1 cellular context compared by ENCODE assay signal in the genomic region with DNA sequence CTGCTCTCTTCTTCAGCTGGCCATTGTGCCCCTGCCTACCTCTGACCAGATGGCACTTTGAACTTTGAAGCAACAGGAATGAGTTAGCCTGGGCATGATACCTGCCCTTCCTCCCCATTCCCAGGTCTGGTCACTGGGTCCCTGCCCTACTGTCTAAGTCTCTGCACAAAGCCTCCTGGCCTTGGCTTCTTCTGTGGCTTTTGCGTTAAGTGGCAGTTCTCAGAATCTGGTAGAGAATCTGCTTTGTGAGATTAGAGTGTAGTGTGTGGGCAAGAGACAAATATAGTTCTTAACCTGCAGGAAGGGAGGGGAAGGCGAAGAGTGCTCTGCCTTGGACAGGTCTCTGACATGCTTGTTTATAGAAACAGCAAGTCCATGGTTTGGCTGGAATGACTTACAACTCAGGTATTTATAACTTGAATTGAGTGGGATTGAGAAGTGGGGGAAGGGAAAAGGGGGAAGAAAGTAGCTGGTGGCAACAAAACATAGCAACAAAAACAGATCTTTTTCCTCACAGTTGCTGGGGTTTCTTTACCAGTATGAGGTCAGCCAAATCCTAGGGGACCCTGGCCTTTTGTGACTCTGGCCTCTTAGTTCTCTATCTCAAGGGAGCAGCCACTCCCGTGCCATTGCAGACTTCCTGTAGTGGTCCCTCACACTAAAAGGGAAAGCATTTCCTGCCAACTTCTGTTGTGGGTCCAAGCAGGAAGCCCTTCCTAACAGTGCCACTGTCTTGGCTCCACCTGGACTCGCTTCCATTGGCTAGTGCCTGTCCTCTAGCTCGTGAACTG.
TF ChIP-seq lines count a peak whose summit lies in the region.

No MANE protein-coding gene starts in this region.

TF ChIP-seq in HCT116, 20 proteins besides CTCF, POLR2A, EP300 and RAD21 (continued from another document):
- TF ChIP-seq, protein P1, sequence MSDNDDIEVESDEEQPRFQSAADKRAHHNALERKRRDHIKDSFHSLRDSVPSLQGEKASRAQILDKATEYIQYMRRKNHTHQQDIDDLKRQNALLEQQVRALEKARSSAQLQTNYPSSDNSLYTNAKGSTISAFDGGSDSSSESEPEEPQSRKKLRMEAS (IDR thresholded peaks at IDR 0.05) = no peak
- TF ChIP-seq ELF1 (IDR thresholded peaks at IDR 0.05; ENCODE audit: borderline replicate concordance, low read depth) (no peak), CEBPB (IDR thresholded peaks at IDR 0.05; ENCODE audit: low read depth) (no peak), SIN3A (IDR thresholded peaks at IDR 0.05; ENCODE audit: low read depth) (no peak), YY1 (IDR thresholded peaks at IDR 0.05; ENCODE audit: extremely low read depth, insufficient replicate concordance, low read depth, low read length) (no peak), SP1 (IDR thresholded peaks at IDR 0.05; ENCODE audit: low read depth) (peak; percentile 51), TCF7L2 (IDR thresholded peaks at IDR 0.05; ENCODE audit: borderline replicate concordance, extremely low read depth, insufficient read depth, insufficient read length) (no peak), EZH2 (IDR thresholded peaks at IDR 0.05) (no peak), POLR2AphosphoS5 (IDR thresholded peaks at IDR 0.05; ENCODE audit: low read depth, low read length) (no peak), EZH2phosphoT487 (IDR thresholded peaks at IDR 0.05; ENCODE audit: borderline replicate concordance) (no peak)
- TF ChIP-seq, protein P2, sequence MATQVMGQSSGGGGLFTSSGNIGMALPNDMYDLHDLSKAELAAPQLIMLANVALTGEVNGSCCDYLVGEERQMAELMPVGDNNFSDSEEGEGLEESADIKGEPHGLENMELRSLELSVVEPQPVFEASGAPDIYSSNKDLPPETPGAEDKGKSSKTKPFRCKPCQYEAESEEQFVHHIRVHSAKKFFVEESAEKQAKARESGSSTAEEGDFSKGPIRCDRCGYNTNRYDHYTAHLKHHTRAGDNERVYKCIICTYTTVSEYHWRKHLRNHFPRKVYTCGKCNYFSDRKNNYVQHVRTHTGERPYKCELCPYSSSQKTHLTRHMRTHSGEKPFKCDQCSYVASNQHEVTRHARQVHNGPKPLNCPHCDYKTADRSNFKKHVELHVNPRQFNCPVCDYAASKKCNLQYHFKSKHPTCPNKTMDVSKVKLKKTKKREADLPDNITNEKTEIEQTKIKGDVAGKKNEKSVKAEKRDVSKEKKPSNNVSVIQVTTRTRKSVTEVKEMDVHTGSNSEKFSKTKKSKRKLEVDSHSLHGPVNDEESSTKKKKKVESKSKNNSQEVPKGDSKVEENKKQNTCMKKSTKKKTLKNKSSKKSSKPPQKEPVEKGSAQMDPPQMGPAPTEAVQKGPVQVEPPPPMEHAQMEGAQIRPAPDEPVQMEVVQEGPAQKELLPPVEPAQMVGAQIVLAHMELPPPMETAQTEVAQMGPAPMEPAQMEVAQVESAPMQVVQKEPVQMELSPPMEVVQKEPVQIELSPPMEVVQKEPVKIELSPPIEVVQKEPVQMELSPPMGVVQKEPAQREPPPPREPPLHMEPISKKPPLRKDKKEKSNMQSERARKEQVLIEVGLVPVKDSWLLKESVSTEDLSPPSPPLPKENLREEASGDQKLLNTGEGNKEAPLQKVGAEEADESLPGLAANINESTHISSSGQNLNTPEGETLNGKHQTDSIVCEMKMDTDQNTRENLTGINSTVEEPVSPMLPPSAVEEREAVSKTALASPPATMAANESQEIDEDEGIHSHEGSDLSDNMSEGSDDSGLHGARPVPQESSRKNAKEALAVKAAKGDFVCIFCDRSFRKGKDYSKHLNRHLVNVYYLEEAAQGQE (IDR thresholded peaks at IDR 0.05; ENCODE audit: low read depth) = no peak
